In genomic region chr15:91109885-91110284, GRCh38 we compare ENCODE assay signal across 10 cellular contexts. TPM values are rescaled to one million over a fixed set of nuclear protein-coding genes. Genes with fewer than 3 reads are reported as not detected.
"Had no signal": no experiment of that assay in that cellular context is flagged by ENCODE, and none has a peak within 500 bp of the region (broad histone marks: within the 10 kb centered on the region; RNA-seq: fewer than 3 reads in every experiment).

No MANE protein-coding gene starts in this region.

- H3K4me3 ChIP-seq: GM23248, HAP-1 had no signal

- H3K36me3 Mint-ChIP-seq: IgD-negative memory B cell had no signal

- H3K4me1 ChIP-seq: HAP-1 had no signal

- DNase-seq: GM23248, GOT3, H7, KG1 had no signal

- H3K27ac Mint-ChIP-seq: IgD-negative memory B cell had no signal

- H3K27ac ChIP-seq: GM23248, HL-60 had no signal

- ATAC-seq: HCT116, HepG2 had no signal

- H3K4me3 Mint-ChIP-seq: IgD-negative memory B cell had no signal

- H3K36me3 ChIP-seq: HAP-1 had no signal

- FAIRE-seq: HepG2 had no signal

- H3K9me3 Mint-ChIP-seq: IgD-negative memory B cell had no signal

- H3K9me3 ChIP-seq: HAP-1 had no signal

- H3K9ac ChIP-seq: GM23248 had no signal

- H2AFZ ChIP-seq: GM23248 had no signal

RNA-seq across cellular contexts. Expression of gene SV2B, which starts 9.8 kb away (rescaled TPM):
- total RNA-seq: GM23248, HepG2, HT1080 had no signal
- polyA plus RNA-seq: GM23248, HepG2 had no signal
